ENCODE assay signal across 18 cellular contexts in the genomic region with DNA sequence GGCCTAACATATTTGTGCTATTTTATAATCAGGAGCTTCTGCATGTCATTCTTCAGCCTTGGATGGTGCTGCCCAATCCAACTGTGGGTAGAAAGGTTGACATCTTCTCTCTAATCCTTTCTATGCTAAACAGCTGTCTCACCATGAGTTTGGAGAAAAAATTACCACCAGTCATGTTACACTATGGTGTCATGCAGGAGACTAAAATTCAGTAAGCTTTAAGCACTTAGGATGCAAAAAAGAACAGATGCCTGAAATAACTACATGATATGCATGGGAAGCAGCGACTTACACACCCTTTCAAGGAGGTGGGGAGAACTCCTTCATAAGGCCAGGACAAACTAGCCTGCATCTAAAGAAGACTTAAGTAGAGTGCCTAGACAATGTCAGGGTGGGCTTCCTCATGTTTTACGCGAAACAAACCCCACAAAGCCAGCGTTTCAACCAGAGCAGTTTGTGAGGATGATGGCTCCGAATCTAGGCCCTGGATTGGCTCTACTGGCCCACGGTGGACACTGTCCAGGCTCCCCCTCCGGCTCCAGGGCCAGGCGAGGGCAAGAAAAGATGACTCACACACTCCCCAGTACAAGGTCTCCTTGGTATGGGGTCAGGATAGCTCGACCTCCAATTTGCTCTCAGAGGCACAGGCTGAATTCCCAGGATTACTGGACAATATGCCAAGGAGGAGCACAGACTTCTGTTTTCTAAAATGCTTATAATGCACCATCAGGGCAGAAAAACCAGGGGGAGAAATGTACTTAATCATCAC. TPM values are rescaled to one million over a fixed set of nuclear protein-coding genes. Genes with fewer than 3 reads are reported as not detected.
DNase-seq lines count a peak whose midpoint lies in the region; ATAC-seq, FAIRE-seq and TF ChIP-seq lines count a peak whose summit lies in the region.
"Had no signal": no experiment of that assay in that cellular context is flagged by ENCODE, and none has a peak within 500 bp of the region (broad histone marks: within the 10 kb centered on the region; RNA-seq: fewer than 3 reads in every experiment).

No MANE protein-coding gene starts in this region.

- no peaks in the 10 kb centered on the region for H3K9me3 ChIP-seq in left lung
- H3K9me3 ChIP-seq: gastrocnemius medialis, upper lobe of left lung had no signal

- intact Hi-C loops in left lung (cut with DNase I), result no loop called here

- DNase-seq in NCI-H226 (peak; percentile 43), bronchial epithelial cell (ENCODE audit: low read depth) (no peak), left lung (no peak), renal cortical epithelial cell (ENCODE audit: low read depth) (peak; percentile 39), Ammon's horn (ENCODE audit: low spot score) (no peak), GM20000 (ENCODE audit: low spot score) (no peak)
- DNase-seq: activated CD4-positive, alpha-beta T cell treated with anti-CD3 and anti-CD28 coated beads for 36 hours; AML-193; brain microvascular endothelial cell; dermis blood vessel endothelial cell; DMS79; gastrocnemius medialis; NCI-H1105; NCI-H524; stimulated activated CD4-positive, alpha-beta T cell treated with anti-CD3 and anti-CD28 coated beads, Interleukin-12 subunit alpha, Interleukin-12 subunit beta, amount 100 ng/mL, for 4 hours had no signal

- H3K27ac ChIP-seq in left lung, result no peak overlapping the region
- H3K27ac ChIP-seq: brain microvascular endothelial cell, gastrocnemius medialis, upper lobe of left lung had no signal

- peak; percentile 18 for FAIRE-seq in bronchial epithelial cell (lab: Jason Lieb, UNC)
- FAIRE-seq: endothelial cell of umbilical vein had no signal

- peaks cover 0 to 5% of the 10 kb centered on the region in 2 donors for H3K4me1 ChIP-seq in left lung

- H3K27me3 ChIP-seq in bronchial epithelial cell (ENCODE audit: control insufficient read depth, insufficient read depth, low read length) (no peaks in the 10 kb centered on the region), left lung (no peaks in the 10 kb centered on the region)
- H3K27me3 ChIP-seq: brain microvascular endothelial cell, gastrocnemius medialis, upper lobe of left lung had no signal

- H3K4me3 ChIP-seq in bronchial epithelial cell (ENCODE audit: low read depth, low read length) (no peak overlapping the region), left lung (no peak overlapping the region)
- H3K4me3 ChIP-seq: gastrocnemius medialis, upper lobe of left lung had no signal

- no peak for TF ChIP-seq CTCF in bronchial epithelial cell (IDR thresholded peaks at IDR 0.05; ENCODE audit: insufficient read depth, low read length, severe bottlenecking)
- no peak for TF ChIP-seq CTCF in left lung (IDR thresholded peaks at IDR 0.05)
- no peak for TF ChIP-seq CTCF in GM20000 (IDR thresholded peaks at IDR 0.05; ENCODE audit: extremely low read depth, missing control alignments)

- no peaks in the 10 kb centered on the region for H3K36me3 ChIP-seq in bronchial epithelial cell (ENCODE audit: control insufficient read depth, insufficient read depth, low read length)
- no peaks in the 10 kb centered on the region for H3K36me3 ChIP-seq in left lung
- H3K36me3 ChIP-seq: brain microvascular endothelial cell, gastrocnemius medialis, upper lobe of left lung had no signal

- ATAC-seq in left lung (peak; percentile 31), HG03378 (IDR thresholded peaks at IDR 0.05; ENCODE audit: unreplicated experiment) (no peak)
- ATAC-seq: activated CD4-positive, alpha-beta T cell treated with anti-CD3 and anti-CD28 coated beads for 36 hours; gastrocnemius medialis had no signal

RNA-seq across cellular contexts. Expression of a gene that starts 45.1 kb away (rescaled TPM):
- total RNA-seq in bronchial epithelial cell (17.4 and 21.6 TPM in 2 replicates), left lung (10 to 100 TPM; 18.6 to 22.7 TPM), renal cortical epithelial cell (27.6 and 31.9 TPM in 2 replicates)

Comparison
In these comparisons a context has a peak if more than half of its experiments do, and no peak if none do; other contexts are left out.
1. DNase-seq: peak in NCI-H226 (single experiment) and renal cortical epithelial cell (single experiment); none in bronchial epithelial cell (single experiment), left lung (0 of 2), Ammon's horn (single experiment) and GM20000 (single experiment).